In genomic region chr11:1574256-1575242, GRCh38 we compare ENCODE assay signal across 8 cellular contexts.
A peak's percentile ranks its signal among the peaks of the same experiment; 100 is the strongest.
DNase-seq lines count a peak whose midpoint lies in the region; ATAC-seq and TF ChIP-seq lines count a peak whose summit lies in the region.

No MANE protein-coding gene starts in this region.

- DNase-seq in NCI-H2029 treated with DMSO at 0.1 percent for 48 hours (lab: John Stamatoyannopoulos, UW) (peak; percentile 55), NCI-H2029 (lab: John Stamatoyannopoulos, UW) (no peak), LoVo (ENCODE audit: low spot score) (peak; percentile 67), caudate nucleus (lab: John Stamatoyannopoulos, UW) (peak in 27 of 61 donors; percentile 27 to 67 (median 49)), iris pigment epithelial cell (ENCODE audit: low read depth) (peak; percentile 30)
- DNase-seq in stimulated activated CD4-positive, alpha-beta T cell treated with anti-CD3 and anti-CD28 coated beads, Interleukin-12 subunit alpha, Interleukin-12 subunit beta, amount 100 ng/mL, for 48 hours (ENCODE audit: low read depth in 2 of 3, low spot score in 1 of 3): peak; percentile 19 to 41 (median 38)

- ATAC-seq in HG02759 (IDR thresholded peaks at IDR 0.05; ENCODE audit: unreplicated experiment): no peak

- H3K27ac ChIP-seq in VCaP: peak overlapping the region; percentile 84
- peak overlapping the region; percentile 30 for H3K27ac ChIP-seq in caudate nucleus (ENCODE audit: low read depth, low read length)

- TF ChIP-seq CTCF in VCaP (conservative IDR thresholded peaks at IDR 0.05): peak; percentile 97
